Comparison of ENCODE assay signal across 8 cellular contexts in genomic region chr16:32932240-32933040, GRCh38.
DNase-seq lines count a peak whose midpoint lies in the region; ATAC-seq, FAIRE-seq and TF ChIP-seq lines count a peak whose summit lies in the region.
"Not testable (repeated sequence)": the region's sequence is repeated elsewhere in the genome, so short reads cannot be mapped to it uniquely, and the experiment has no call there.

No MANE protein-coding gene starts in this region.

- not testable (repeated sequence) for H3K79me2 ChIP-seq in PC-9 (ENCODE audit: low read depth); K562 (ENCODE audit: control insufficient read depth, insufficient read depth, low read length)

- not testable (repeated sequence) for H4K20me1 ChIP-seq in PC-9 (ENCODE audit: insufficient read depth); K562 (replicated peaks; ENCODE audit: control insufficient read depth, insufficient read depth, low read length)

- H3K9me3 ChIP-seq in A549; PC-9 (ENCODE audit: insufficient read depth, low read depth); K562 (replicated peaks; ENCODE audit: control insufficient read depth, insufficient read depth, low read depth, low read length); gastrocnemius medialis; testis: not testable (repeated sequence)

- POLR2A ChIA-PET in A549 (lab: Yijun Ruan, JAX); PC-9 (lab: Charles Lee; ENCODE audit: unreplicated experiment); K562 (lab: Yijun Ruan, JAX): not testable (repeated sequence)

- not testable (repeated sequence) for BruUV-seq in PC-9 (replicated peaks; lab: Mats Ljungman, UMichigan); K562 (replicated peaks; lab: Mats Ljungman, UMichigan)

- H3K9ac ChIP-seq in K562 (ENCODE audit: insufficient read depth in 1 of 2, low read depth in 2 of 2, low read length in 2 of 2) = not testable (repeated sequence)

- H3K27me3 ChIP-seq in PC-9 (ENCODE audit: insufficient read depth, low read depth); K562 (ENCODE audit: control insufficient read depth in 2 of 2, insufficient read depth in 2 of 2, low read length in 2 of 2); gastrocnemius medialis; testis: not testable (repeated sequence)

- not testable (repeated sequence) for TF ChIP-seq POLR2A in A549 (IDR thresholded peaks at IDR 0.05; ENCODE audit: low read length); K562 (conservative IDR thresholded peaks at IDR 0.05); gastrocnemius medialis (IDR thresholded peaks at IDR 0.05); testis (IDR thresholded peaks at IDR 0.05)

- not testable (repeated sequence) for H3K4me3 ChIP-seq in A549, PC-9, K562, gastrocnemius medialis, testis

- 13% methylated on average over 13 of the region's 16 CpGs for WGBS in A549 (ENCODE audit: missing lambda C conversion rate)
- WGBS in K562 (ENCODE audit: insufficient coverage, low coverage, missing lambda C conversion rate) = 0% methylated on average over 2 of the region's 16 CpGs
- WGBS in testis, 2 donors = 64 to 80% methylated on average over 12 to 16 of the region's 16 CpGs

- in situ Hi-C loops in K562 (cut with MboI); gastrocnemius medialis (cut with MboI; ENCODE audit: low sequenced_read_pairs in 4 of 4): not testable (repeated sequence)

- peak; percentile 69 to 70; a peak in 5 of 6 replicates for ATAC-seq in A549
- ATAC-seq in GM19463 (IDR thresholded peaks at IDR 0.05; ENCODE audit: unreplicated experiment) = peak; percentile 63
- peak; percentile 73 for ATAC-seq in K562
- peak; percentile 64 for ATAC-seq in left ventricle myocardium superior
- peak; percentile 30 to 46 for ATAC-seq in gastrocnemius medialis

- not testable (repeated sequence) for TF ChIP-seq CTCF in A549 (IDR thresholded peaks at IDR 0.05); K562 (IDR thresholded peaks at IDR 0.05 in 2 of 3, conservative IDR thresholded peaks at IDR 0.05 in 1 of 3; ENCODE audit: insufficient read depth in 2 of 3, low read depth in 1 of 3, low read length in 3 of 3); gastrocnemius medialis (IDR thresholded peaks at IDR 0.05 in 4 of 5, conservative IDR thresholded peaks at IDR 0.05 in 1 of 5); testis (IDR thresholded peaks at IDR 0.05)
- peak; percentile 46 for TF ChIP-seq CTCF in PC-9 (conservative IDR thresholded peaks at IDR 0.05)

- not testable (repeated sequence) for H3K9me2 ChIP-seq in PC-9 (ENCODE audit: insufficient read depth)

- CTCF ChIA-PET in A549 (lab: Yijun Ruan, JAX); K562 (lab: Yijun Ruan, JAX; ENCODE audit: low intra/inter-chr PET ratio): not testable (repeated sequence)
- CTCF ChIA-PET in PC-9 (lab: Charles Lee) = interaction anchor here (0.6 kb wide), 1 partner anchor 347 kb away, joined by 3 read pairs; no protein-coding TSS in a partner anchor

- not testable (repeated sequence) for H3K4me1 ChIP-seq in A549; PC-9 (replicated peaks; ENCODE audit: insufficient read depth); K562 (replicated peaks in 1 of 2; ENCODE audit: control insufficient read depth in 2 of 2, insufficient read depth in 2 of 2, low read length in 2 of 2); gastrocnemius medialis; testis

- H3K9me1 ChIP-seq in K562 (ENCODE audit: control insufficient read depth, insufficient read depth, low read length) = not testable (repeated sequence)

- H3F3A ChIP-seq in PC-9 (ENCODE audit: insufficient read depth, low read depth) = not testable (repeated sequence)

- not testable (repeated sequence) for FAIRE-seq in A549 (lab: Jason Lieb, UNC); K562 (lab: Jason Lieb, UNC)

- not testable (repeated sequence) for DNase-seq in A549 (ENCODE audit: low read depth in 1 of 2, low spot score in 1 of 2); K562 (ENCODE audit: extremely low read depth in 1 of 4, low spot score in 3 of 4); gastrocnemius medialis
- DNase-seq in PC-9 (peak in 1 of 2 experiments; percentile 23), left ventricle myocardium superior (peak; percentile 43), testis (peak; percentile 19)
- peak; percentile 10 to 18 for DNase-seq in activated CD4-positive, alpha-beta T cell treated with anti-CD3 and anti-CD28 coated beads, Interleukin-2, amount 50 U/mL, for 48 hours

- not testable (repeated sequence) for H3K36me3 ChIP-seq in PC-9 (ENCODE audit: low read depth); K562 (ENCODE audit: control insufficient read depth, insufficient read depth, low read length); gastrocnemius medialis; testis (ENCODE audit: low read depth, missing control alignments)

- TF ChIP-seq RAD21 in A549 (conservative IDR thresholded peaks at IDR 0.05 in 1 of 2, IDR thresholded peaks at IDR 0.05 in 1 of 2) = 0 out of 5 replicates have a peak, but pooled peaks of 1 of the 2 experiments have one; percentile 4
- TF ChIP-seq RAD21 in K562 (CRISPR knock-in tag; conservative IDR thresholded peaks at IDR 0.05 in 1 of 2, IDR thresholded peaks at IDR 0.05 in 1 of 2) = not testable (repeated sequence)

- not testable (repeated sequence) for H2AFZ ChIP-seq in PC-9; K562 (ENCODE audit: low read depth, low read length)

- intact Hi-C loops in PC-9 (cut with micrococcal nuclease; ENCODE audit: unreplicated experiment); K562 (cut with micrococcal nuclease); left ventricle myocardium superior (cut with micrococcal nuclease); gastrocnemius medialis (cut with DNase I; ENCODE audit: low total_unique reads); testis (cut with DNase I; ENCODE audit: low total_unique reads): not testable (repeated sequence)

- H3K27ac ChIP-seq in A549; PC-9; K562 (ENCODE audit: extremely low read depth, low read depth, low read length); gastrocnemius medialis; testis: not testable (repeated sequence)

- H3K4me2 ChIP-seq in A549; PC-9; K562 (ENCODE audit: insufficient read depth, low read length): not testable (repeated sequence)

- TF ChIP-seq EP300 in A549 (IDR thresholded peaks at IDR 0.05); K562 (IDR thresholded peaks at IDR 0.05; ENCODE audit: low read length): not testable (repeated sequence)
